23 cellular contexts compared by ENCODE assay signal in the genomic region with DNA sequence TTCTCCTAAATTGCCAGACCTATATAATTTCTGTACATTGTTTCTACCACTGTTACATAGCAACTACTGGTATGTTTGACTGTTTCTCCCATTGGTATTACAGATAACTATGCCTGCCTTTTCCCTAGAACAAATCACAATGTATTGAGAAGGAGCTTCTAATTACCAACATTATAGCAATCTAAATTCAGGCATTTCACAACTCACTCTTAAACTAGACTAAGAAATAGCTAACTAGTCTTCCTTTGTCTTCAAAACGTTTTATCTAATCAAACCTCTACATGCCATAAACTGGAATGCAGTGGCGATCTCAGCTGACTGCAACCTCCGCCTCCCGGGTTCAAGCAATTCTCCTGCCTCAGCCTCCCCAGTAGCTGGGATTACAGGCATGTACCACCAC. TPM values are rescaled to one million over a fixed set of nuclear protein-coding genes. Genes with fewer than 3 reads are reported as not detected.
A peak's percentile ranks its signal among the peaks of the same experiment; 100 is the strongest.
DNase-seq lines count a peak whose midpoint lies in the region; ATAC-seq, FAIRE-seq and TF ChIP-seq lines count a peak whose summit lies in the region.
"Had no signal": no experiment of that assay in that cellular context is flagged by ENCODE, and none has a peak within 500 bp of the region (broad histone marks: within the 10 kb centered on the region; RNA-seq: fewer than 3 reads in every experiment).

No MANE protein-coding gene starts in this region.

- H2AK5ac ChIP-seq in trophoblast cell (ENCODE audit: low read length), result no peak overlapping the region

- H4K8ac ChIP-seq in trophoblast cell (ENCODE audit: low read depth, low read length), result no peak overlapping the region

- H3K36me3 ChIP-seq in trophoblast cell (ENCODE audit: control insufficient read depth in 1 of 2, insufficient read depth in 2 of 2, low read length in 2 of 2), result peaks cover 0 to 2% of the 10 kb centered on the region in 2 experiments
- H3K36me3 ChIP-seq: cardiac muscle cell, pancreas, right atrium auricular region, thoracic aorta had no signal

- H3K79me2 ChIP-seq in trophoblast cell (ENCODE audit: control insufficient read depth, insufficient read depth, low read length, poor library complexity), result peaks cover 5% of the 10 kb centered on the region

- DNase-seq in D721Med (ENCODE audit: insufficient read length, low spot score) (no peak), OCI-M1 (lab: John Stamatoyannopoulos, UW) (peak; percentile 19), trophoblast cell (no peak), RWPE1 (ENCODE audit: low spot score) (no peak), T-helper 1 cell (no peak), NCI-H1048 (lab: John Stamatoyannopoulos, UW) (no peak)
- no peak for DNase-seq in central memory CD8-positive, alpha-beta T cell (ENCODE audit: low spot score in 2 of 2)
- DNase-seq: activated CD4-positive, alpha-beta memory T cell treated with anti-CD3 and anti-CD28 coated beads, Interleukin-2, amount 10 ng/mL, durations not matched to agents 7 days and 5 days; activated CD4-positive, CD25-positive, alpha-beta regulatory T cell; activated naive CD4-positive, alpha-beta T cell; CD4-positive, alpha-beta memory T cell; dermis blood vessel endothelial cell; glutamatergic neuron; left cardiac atrium; NCI-H1092 treated with DMSO at 0.1 percent for 48 hours; NCI-H2029; NCI-H226; NCI-H774; pancreas; T1000 had no signal

- no CpG with 5 or more reads among the region's 4 CpGs for WGBS in trophoblast cell (ENCODE audit: extremely low coverage, insufficient coverage, insufficient read length)

- H3K9ac ChIP-seq in trophoblast cell (ENCODE audit: low read length), result no peak overlapping the region

- H3K4ac ChIP-seq in trophoblast cell (ENCODE audit: low read depth, low read length), result peak overlapping the region; percentile 89

- peak overlapping the region; percentile 87 for H3K27ac Mint-ChIP-seq in central memory CD8-positive, alpha-beta T cell (ENCODE audit: low read depth)
- H3K27ac Mint-ChIP-seq: activated CD4-positive, alpha-beta memory T cell treated with anti-CD3 and anti-CD28 coated beads, Interleukin-2, amount 10 ng/mL, durations not matched to agents 7 days and 5 days had no signal

- no peak overlapping the region for H2AFZ ChIP-seq in trophoblast cell (ENCODE audit: insufficient read depth, low read length, poor library complexity)

- no peaks in the 10 kb centered on the region for H3K79me1 ChIP-seq in trophoblast cell (ENCODE audit: low read length)

- no peak overlapping the region for H3K23ac ChIP-seq in trophoblast cell (ENCODE audit: low read length)

- no peak overlapping the region for H2BK120ac ChIP-seq in trophoblast cell (ENCODE audit: insufficient read depth, low read length, poor library complexity)

- peak; percentile 29 for FAIRE-seq in D721Med (lab: Jason Lieb, UNC)
- FAIRE-seq: pancreas had no signal

- H3K36me3 Mint-ChIP-seq in central memory CD8-positive, alpha-beta T cell (ENCODE audit: insufficient read depth), result peaks cover 8% of the 10 kb centered on the region

- no peak overlapping the region for H2BK5ac ChIP-seq in trophoblast cell (ENCODE audit: low read depth, low read length, poor library complexity)

- H3K14ac ChIP-seq in trophoblast cell (ENCODE audit: low read length), result no peak overlapping the region

- no peak overlapping the region for H2BK12ac ChIP-seq in trophoblast cell (ENCODE audit: low read length)

- H3K4me1 ChIP-seq in trophoblast cell (ENCODE audit: control insufficient read depth in 1 of 2, insufficient read depth in 2 of 2, low read length in 2 of 2), result peaks cover 0 to 4% of the 10 kb centered on the region in 2 experiments

- no peaks in the 10 kb centered on the region for H3K27me3 ChIP-seq in trophoblast cell (ENCODE audit: insufficient read depth, low read length)
- H3K27me3 ChIP-seq: cardiac muscle cell, pancreas, right atrium auricular region had no signal

- no peak overlapping the region for H3K4me3 Mint-ChIP-seq in central memory CD8-positive, alpha-beta T cell
- H3K4me3 Mint-ChIP-seq: activated CD4-positive, alpha-beta memory T cell treated with anti-CD3 and anti-CD28 coated beads, Interleukin-2, amount 10 ng/mL, durations not matched to agents 7 days and 5 days had no signal

- H4K12ac ChIP-seq in trophoblast cell (ENCODE audit: low read depth, low read length), result no peak overlapping the region

- H3K9me3 Mint-ChIP-seq in central memory CD8-positive, alpha-beta T cell, result no peaks in the 10 kb centered on the region
- H3K9me3 Mint-ChIP-seq: activated CD4-positive, alpha-beta memory T cell treated with anti-CD3 and anti-CD28 coated beads, Interleukin-2, amount 10 ng/mL, durations not matched to agents 7 days and 5 days; CD4-positive, alpha-beta memory T cell had no signal

- H3K4me2 ChIP-seq in trophoblast cell (ENCODE audit: low read length), result no peak overlapping the region

- no peak for ATAC-seq in central memory CD8-positive, alpha-beta T cell (replicated peaks; ENCODE audit: extremely low read depth, poor library complexity, severe bottlenecking)
- ATAC-seq: left cardiac atrium, pancreas had no signal

- H3K4me3 ChIP-seq in trophoblast cell (ENCODE audit: low read depth, low read length), result no peak overlapping the region
- H3K4me3 ChIP-seq: cardiac muscle cell, pancreas, right atrium auricular region, thoracic aorta had no signal

- H3K27ac ChIP-seq in trophoblast cell (ENCODE audit: low read depth, low read length) (no peak overlapping the region), RWPE1 (no peak overlapping the region)
- H3K27ac ChIP-seq: cardiac muscle cell, pancreas, right atrium auricular region, thoracic aorta had no signal

- POLR2A ChIA-PET in RWPE1 (lab: Yijun Ruan, JAX; ENCODE audit: low non-redundant PET), result no interaction called here

- CTCF ChIA-PET in RWPE1 (lab: Yijun Ruan, JAX), result no interaction called here

- no peaks in the 10 kb centered on the region for H3K9me3 ChIP-seq in trophoblast cell (ENCODE audit: insufficient read depth, low read depth, low read length)
- H3K9me3 ChIP-seq: pancreas, right atrium auricular region, thoracic aorta had no signal

- H3K18ac ChIP-seq in trophoblast cell (ENCODE audit: low read length), result no peak overlapping the region

- H3K4me1 Mint-ChIP-seq in central memory CD8-positive, alpha-beta T cell, result peaks cover 44% of the 10 kb centered on the region

- H3K27me3 Mint-ChIP-seq in central memory CD8-positive, alpha-beta T cell, result no peaks in the 10 kb centered on the region
- H3K27me3 Mint-ChIP-seq: activated CD4-positive, alpha-beta memory T cell treated with anti-CD3 and anti-CD28 coated beads, Interleukin-2, amount 10 ng/mL, durations not matched to agents 7 days and 5 days; CD4-positive, alpha-beta memory T cell had no signal

- no peak overlapping the region for H4K91ac ChIP-seq in trophoblast cell (ENCODE audit: low read depth, low read length)

- no peak for TF ChIP-seq CTCF in D721Med (IDR thresholded peaks at IDR 0.05; ENCODE audit: insufficient read depth, missing control alignments)
- no peak for TF ChIP-seq CTCF in RWPE1 (conservative IDR thresholded peaks at IDR 0.05; ENCODE audit: low read depth)

RNA-seq across cellular contexts. Expression of gene RBM26, which starts 18.2 kb away (rescaled TPM):
- polyA plus RNA-seq in trophoblast cell (2013), result 32.7 and 33.0 TPM in 2 replicates
